ENCODE assay signal across 9 cellular contexts in genomic region chr11:9765320-9766101, GRCh38.
DNase-seq lines count a peak whose midpoint lies in the region; ATAC-seq and TF ChIP-seq lines count a peak whose summit lies in the region.
"Had no signal": no experiment of that assay in that cellular context is flagged by ENCODE, and none has a peak within 500 bp of the region (broad histone marks: within the 10 kb centered on the region; RNA-seq: fewer than 3 reads in every experiment).

No MANE protein-coding gene starts in this region.

- intact Hi-C loops in uterus (cut with DNase I; ENCODE audit: low total_unique reads), result no loop called here

- no peak for TF ChIP-seq CTCF in uterus (IDR thresholded peaks at IDR 0.05)

- H3K27me3 Mint-ChIP-seq in activated T-cell treated with anti-CD3 and anti-CD28 coated beads, Interleukin-2, amount 50 U/mL, for 72 hours (ENCODE audit: low read depth), result no peaks in the 10 kb centered on the region

- H3K4me3 Mint-ChIP-seq in activated T-cell treated with anti-CD3 and anti-CD28 coated beads, Interleukin-2, amount 50 U/mL, for 72 hours, result no peak overlapping the region

- H3K4me1 Mint-ChIP-seq in activated T-cell treated with anti-CD3 and anti-CD28 coated beads, Interleukin-2, amount 50 U/mL, for 72 hours (ENCODE audit: low read depth), result peaks cover 17% of the 10 kb centered on the region

- H3K4me1 ChIP-seq in uterus, result no peaks in the 10 kb centered on the region

- no peaks in the 10 kb centered on the region for H3K36me3 Mint-ChIP-seq in activated T-cell treated with anti-CD3 and anti-CD28 coated beads, Interleukin-2, amount 50 U/mL, for 72 hours (ENCODE audit: insufficient read depth in 2 of 2)

- H3K36me3 ChIP-seq in uterus, result no peaks in the 10 kb centered on the region

- peak overlapping the region; percentile 67 to 86 for H3K27ac ChIP-seq in uterus
- H3K27ac ChIP-seq: C4-2B had no signal

- ATAC-seq in left lobe of liver, result peak; percentile 33
- ATAC-seq in activated T-cell treated with anti-CD3 and anti-CD28 coated beads, Interleukin-2, amount 50 U/mL, for 72 hours (replicated peaks in 1 of 2), result no peak
- ATAC-seq in GM18870 (IDR thresholded peaks at IDR 0.05; ENCODE audit: unreplicated experiment), result no peak

- no peak for TF ChIP-seq POLR2A in uterus (IDR thresholded peaks at IDR 0.05)

- no peak overlapping the region for H3K27ac Mint-ChIP-seq in activated T-cell treated with anti-CD3 and anti-CD28 coated beads, Interleukin-2, amount 50 U/mL, for 72 hours

- H3K27me3 ChIP-seq in uterus, result no peaks in the 10 kb centered on the region

- no peaks in the 10 kb centered on the region for H3K9me3 ChIP-seq in uterus

- DNase-seq in NCI-H748 (lab: John Stamatoyannopoulos, UW; ENCODE audit: unreplicated experiment) (peak; percentile 66), NCI-H748 treated with DMSO at 0.1 percent for 48 hours (lab: John Stamatoyannopoulos, UW) (no peak), amniotic epithelial cell (ENCODE audit: low read depth) (peak; percentile 81), left lobe of liver (ENCODE audit: low spot score) (no peak), uterus (peak; percentile 57 to 68), COLO829 (ENCODE audit: low spot score) (no peak)
- no peak for DNase-seq in activated T-cell treated with anti-CD3 and anti-CD28 coated beads, Interleukin-2, amount 50 U/mL, for 72 hours

- no peak overlapping the region for H3K4me3 ChIP-seq in uterus

- no peaks in the 10 kb centered on the region for H3K9me3 Mint-ChIP-seq in activated T-cell treated with anti-CD3 and anti-CD28 coated beads, Interleukin-2, amount 50 U/mL, for 72 hours

Comparison
In these comparisons a context has a peak if more than half of its experiments do, and no peak if none do; other contexts are left out.
1. DNase-seq: peak in NCI-H748 (single experiment), amniotic epithelial cell (single experiment) and uterus (2 of 2); none in NCI-H748 treated with DMSO at 0.1 percent for 48 hours (single experiment), left lobe of liver (single experiment), activated T-cell treated with anti-CD3 and anti-CD28 coated beads, Interleukin-2, amount 50 U/mL, for 72 hours (0 of 2) and COLO829 (single experiment).